Comparison of ENCODE assay signal across 1 cellular context in genomic region chr11:68780829-68781228, GRCh38.
TF ChIP-seq lines count a peak whose summit lies in the region.

No MANE protein-coding gene starts in this region.

TF ChIP-seq in K562, 482 proteins besides CTCF, POLR2A, EP300 and RAD21 (continued from another document and continues in another):
- TF ChIP-seq E2F4 (CRISPR knock-in tag; IDR thresholded peaks at IDR 0.05; ENCODE audit: low read depth), result no peak
- no peak for TF ChIP-seq ZNF280A (IDR thresholded peaks at IDR 0.05; ENCODE audit: low read depth, partially characterized antibody)
- no peak for TF ChIP-seq REST (CRISPR knock-in tag; IDR thresholded peaks at IDR 0.05; ENCODE audit: low read depth)
- TF ChIP-seq E4F1 (CRISPR knock-in tag; IDR thresholded peaks at IDR 0.05; ENCODE audit: borderline replicate concordance), result no peak
- TF ChIP-seq SMAD2 (IDR thresholded peaks at IDR 0.05; ENCODE audit: low read depth, low read length), result no peak
- TF ChIP-seq CBFA2T3 (IDR thresholded peaks at IDR 0.05), result peak; percentile 31
- no peak for TF ChIP-seq ZHX1 (conservative IDR thresholded peaks at IDR 0.05; ENCODE audit: low read length)
- 0 out of 2 replicates have a peak, but pooled peaks have one; percentile 5 for TF ChIP-seq TCF3 (CRISPR knock-in tag; IDR thresholded peaks at IDR 0.05)
- TF ChIP-seq ARID1B (IDR thresholded peaks at IDR 0.05), result peak; percentile 37; the same call in 1 of the 2 replicates
- no peak for TF ChIP-seq FOXJ3 (CRISPR knock-in tag; IDR thresholded peaks at IDR 0.05)
- TF ChIP-seq CUX1 (CRISPR knock-in tag; IDR thresholded peaks at IDR 0.05), result no peak
- peak; percentile 26; the same call in 1 of the 2 replicates for TF ChIP-seq PHF8 (IDR thresholded peaks at IDR 0.05; ENCODE audit: borderline replicate concordance, low read length)
- no peak for TF ChIP-seq MAX (CRISPR knock-in tag; IDR thresholded peaks at IDR 0.05)
- TF ChIP-seq NFE2L1 (tag; IDR thresholded peaks at IDR 0.05; ENCODE audit: borderline replicate concordance, low read depth), result no peak
- no peak for TF ChIP-seq HNRNPLL (IDR thresholded peaks at IDR 0.05; ENCODE audit: low read depth, low read length, poor library complexity, severe bottlenecking)
- TF ChIP-seq ATF3 (IDR thresholded peaks at IDR 0.05), result no peak
- TF ChIP-seq ATF3 (CRISPR knock-in tag; conservative IDR thresholded peaks at IDR 0.05), result no peak
- no peak for TF ChIP-seq ZFP36 (IDR thresholded peaks at IDR 0.05; ENCODE audit: low read depth, low read length, partially characterized antibody)
- TF ChIP-seq BHLHE40 (IDR thresholded peaks at IDR 0.05; ENCODE audit: low read length), result peak; percentile 57
- TF ChIP-seq RCOR1 (IDR thresholded peaks at IDR 0.05; ENCODE audit: borderline replicate concordance in 1 of 2, low read depth in 2 of 2, low read length in 2 of 2), result peak in 1 of 2 experiments; percentile 53; a peak in 2 of 4 replicates
- TF ChIP-seq PTBP1 (IDR thresholded peaks at IDR 0.05; ENCODE audit: low read depth, low read length), result no peak
- no peak for TF ChIP-seq AFF4 (CRISPR knock-in tag; IDR thresholded peaks at IDR 0.05)
- no peak for TF ChIP-seq MED1 (CRISPR knock-in tag; IDR thresholded peaks at IDR 0.05; ENCODE audit: borderline replicate concordance)
- no peak for TF ChIP-seq NR2C1 (IDR thresholded peaks at IDR 0.05)
- TF ChIP-seq NR2C1 (tag; IDR thresholded peaks at IDR 0.05), result no peak
- TF ChIP-seq CBX8 (IDR thresholded peaks at IDR 0.05; ENCODE audit: borderline replicate concordance, extremely low read depth, low read depth, low read length, poor library complexity, severe bottlenecking), result no peak
- no peak for TF ChIP-seq XRCC5 (IDR thresholded peaks at IDR 0.05; ENCODE audit: low read depth, low read length)
- TF ChIP-seq SMAD3 (CRISPR knock-in tag; conservative IDR thresholded peaks at IDR 0.05), result no peak
- no peak for TF ChIP-seq MLX (CRISPR knock-in tag; conservative IDR thresholded peaks at IDR 0.05)
- peak; percentile 51; the same call in 1 of the 2 replicates for TF ChIP-seq DPF2 (IDR thresholded peaks at IDR 0.05)
- no peak for TF ChIP-seq FOS (IDR thresholded peaks at IDR 0.05; ENCODE audit: extremely low read depth, insufficient read length)
- no peak for TF ChIP-seq ARNT (IDR thresholded peaks at IDR 0.05)
- peak; percentile 93 for TF ChIP-seq RAD51 (IDR thresholded peaks at IDR 0.05; ENCODE audit: borderline replicate concordance, low read depth)
- peak; percentile 83 for TF ChIP-seq L3MBTL2 (IDR thresholded peaks at IDR 0.05)
